ENCODE assay signal across 7 cellular contexts in the genomic region with DNA sequence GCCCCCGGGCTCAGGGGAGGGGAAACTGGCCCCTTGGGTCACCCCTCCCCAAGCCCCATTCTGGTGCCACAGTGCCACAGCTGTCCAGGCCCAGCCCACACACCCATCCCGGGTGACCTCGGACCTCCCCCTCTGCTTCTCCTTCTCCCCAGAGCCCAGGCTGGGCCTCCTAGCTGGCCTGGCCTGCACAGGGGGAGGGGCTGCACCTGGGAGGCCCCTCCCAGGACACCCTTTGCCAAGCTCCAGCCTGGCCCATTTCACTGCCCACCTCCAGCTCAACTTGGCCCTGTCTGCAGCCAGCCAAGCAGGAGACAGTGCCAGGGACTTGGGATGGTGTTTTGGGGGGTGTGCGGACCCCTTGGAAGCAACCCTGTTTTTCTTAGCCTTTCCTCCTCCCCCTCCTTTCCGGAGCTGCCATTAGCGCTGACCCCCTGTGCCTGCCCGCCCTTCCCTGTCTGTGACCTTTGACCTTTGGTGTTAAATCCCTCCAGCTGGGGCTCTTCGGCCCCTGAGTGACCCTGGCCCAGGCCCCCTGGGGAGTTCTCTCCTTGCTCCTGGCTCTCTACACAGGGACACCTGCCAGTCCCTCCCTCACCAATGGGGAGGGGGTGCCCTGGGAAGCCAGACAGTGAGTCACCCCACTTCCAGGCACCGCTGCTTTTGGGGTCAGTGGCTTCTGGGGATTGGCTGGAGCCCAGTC. TPM values are rescaled to one million over a fixed set of nuclear protein-coding genes. Genes with fewer than 3 reads are reported as not detected.
A peak's percentile ranks its signal among the peaks of the same experiment; 100 is the strongest.
DNase-seq lines count a peak whose midpoint lies in the region; ATAC-seq, FAIRE-seq and TF ChIP-seq lines count a peak whose summit lies in the region.

No MANE protein-coding gene starts in this region.

- TF ChIP-seq CTCF in IMR-90 (conservative IDR thresholded peaks at IDR 0.05; ENCODE audit: low read depth, low read length) = no peak
- TF ChIP-seq CTCF in GM12878 (IDR thresholded peaks at IDR 0.05 in 2 of 3, conservative IDR thresholded peaks at IDR 0.05 in 1 of 3; ENCODE audit: control insufficient read depth in 2 of 3, extremely low read depth in 1 of 3, insufficient read depth in 1 of 3, low read depth in 3 of 3, low read length in 3 of 3) = no peak
- TF ChIP-seq CTCF in thoracic aorta (IDR thresholded peaks at IDR 0.05) = no peak

- CTCF ChIA-PET in IMR-90 (lab: Yijun Ruan, JAX) (interaction anchor here (1.1 kb wide), 1 partner anchor 86 kb away, joined by 3 read pairs; no protein-coding TSS in a partner anchor), GM12878 (lab: Yijun Ruan, JAX) (interaction anchor here (0.6 to 2.6 kb wide), 5 partner anchors 8 to 35 kb away, joined by 3 to 12 read pairs (median 4); no protein-coding TSS in a partner anchor)

- H2BK120ac ChIP-seq in IMR-90 (ENCODE audit: low read depth, low read length) = no peak overlapping the region

- H4K91ac ChIP-seq in IMR-90 (ENCODE audit: insufficient read depth, low read depth, low read length) = 0 out of 2 replicates have a peak overlapping the region, but pooled peaks have one; percentile 12

- H4K5ac ChIP-seq in IMR-90 (ENCODE audit: low read depth, low read length) = no peak overlapping the region

- peak overlapping the region; percentile 74 for H3K4me3 ChIP-seq in IMR-90 (ENCODE audit: insufficient read depth, low read depth, low read length)
- H3K4me3 ChIP-seq in GM12878 = no peak overlapping the region
- peak overlapping the region; percentile 92 for H3K4me3 ChIP-seq in thoracic aorta

- POLR2A ChIA-PET in IMR-90 (lab: Charles Lee; ENCODE audit: unreplicated experiment) = no interaction called here
- POLR2A ChIA-PET in GM12878 (lab: Charles Lee) = interaction anchor here (3.9 kb wide), 1 partner anchor 10 kb away, joined by 17 read pairs; no protein-coding TSS in a partner anchor

- FAIRE-seq in GM12878 (lab: Jason Lieb, UNC) = no peak

- H3K4ac ChIP-seq in IMR-90 (ENCODE audit: low read depth, low read length) = peak overlapping the region; percentile 75

- H3K4me1 Mint-ChIP-seq in activated naive CD8-positive, alpha-beta T cell treated with anti-CD3 and anti-CD28 coated beads for 36 hours = peaks cover 11% of the 10 kb centered on the region

- H3K27ac Mint-ChIP-seq in activated naive CD8-positive, alpha-beta T cell treated with anti-CD3 and anti-CD28 coated beads for 36 hours = no peak overlapping the region

- H3K4me1 ChIP-seq in IMR-90 (ENCODE audit: control insufficient read depth, insufficient read depth, low read length) = peaks cover 22% of the 10 kb centered on the region
- H3K4me1 ChIP-seq in GM12878 (ENCODE audit: control insufficient read depth, insufficient read depth, low read length) = peaks cover 11% of the 10 kb centered on the region
- peaks cover 39 to 71% of the 10 kb centered on the region in 2 donors for H3K4me1 ChIP-seq in thoracic aorta (ENCODE audit: control insufficient read depth in 1 of 2, low read depth in 2 of 2)

- TF ChIP-seq EP300 in GM12878 (IDR thresholded peaks at IDR 0.05; ENCODE audit: borderline replicate concordance in 1 of 2, control insufficient read depth in 1 of 2, low read depth in 2 of 2, low read length in 2 of 2) = no peak

- TF ChIP-seq POLR2A in IMR-90 (IDR thresholded peaks at IDR 0.05; ENCODE audit: low read depth, low read length) = no peak
- no peak for TF ChIP-seq POLR2A in GM12878 (IDR thresholded peaks at IDR 0.05; ENCODE audit: low read depth, low read length)

- no peak overlapping the region for H3K56ac ChIP-seq in IMR-90 (ENCODE audit: extremely low read depth, insufficient read depth, low read length)

- no peak overlapping the region for H2BK15ac ChIP-seq in IMR-90 (ENCODE audit: low read depth, low read length)

- peak overlapping the region; percentile 55 for H3K27ac ChIP-seq in IMR-90 (ENCODE audit: insufficient read depth, low read length)
- no peak overlapping the region for H3K27ac ChIP-seq in GM12878 (ENCODE audit: control insufficient read depth, insufficient read depth)
- H3K27ac ChIP-seq in thoracic aorta = peak overlapping the region; percentile 93 to 94

- H3K14ac ChIP-seq in IMR-90 (replicated peaks; ENCODE audit: low read depth, low read length) = peak overlapping the region; percentile 45; the same call in 1 of the 2 replicates

- H3K36me3 ChIP-seq in IMR-90 (ENCODE audit: control insufficient read depth, insufficient read depth, low read length) (no peaks in the 10 kb centered on the region), GM12878 (ENCODE audit: control insufficient read depth in 2 of 2, insufficient read depth in 2 of 2, low read length in 1 of 2) (no peaks in the 10 kb centered on the region), thoracic aorta (no peaks in the 10 kb centered on the region)

- H2AK9ac ChIP-seq in IMR-90 (replicated peaks; ENCODE audit: low read depth, low read length, poor library complexity) = peak overlapping the region; percentile 97

- ATAC-seq in IMR-90 (ENCODE audit: low read depth) (no peak), GM12878 (no peak), thoracic aorta (ENCODE audit: insufficient number of reproducible peaks, low FRiP score, low read depth) (no peak), GM18909 (IDR thresholded peaks at IDR 0.05; ENCODE audit: poor library complexity, unreplicated experiment) (no peak)

- H3K27me3 ChIP-seq in IMR-90 (ENCODE audit: control insufficient read depth, insufficient read depth, low read length) (no peaks in the 10 kb centered on the region), GM12878 (replicated peaks in 1 of 2; ENCODE audit: control insufficient read depth in 2 of 2, insufficient read depth in 2 of 2, low read length in 1 of 2) (peaks cover 0 to 6% of the 10 kb centered on the region in 2 experiments; a peak in 1 of 4 replicates), thoracic aorta (replicated peaks; ENCODE audit: insufficient read depth) (no peaks in the 10 kb centered on the region)

- no peak overlapping the region for H3K4me3 Mint-ChIP-seq in activated naive CD8-positive, alpha-beta T cell treated with anti-CD3 and anti-CD28 coated beads for 36 hours

- H3K4me2 ChIP-seq in IMR-90 (ENCODE audit: low read depth, low read length) (peak overlapping the region; percentile 76), GM12878 (ENCODE audit: control insufficient read depth, insufficient read depth) (no peak overlapping the region)

- no peak for TF ChIP-seq RAD21 in IMR-90 (IDR thresholded peaks at IDR 0.05; ENCODE audit: low read length)
- TF ChIP-seq RAD21 in GM12878 (IDR thresholded peaks at IDR 0.05; ENCODE audit: insufficient read depth, low read depth, low read length) = no peak

- H4K20me1 ChIP-seq in IMR-90 (ENCODE audit: insufficient read depth, low read length) = peaks cover 62% of the 10 kb centered on the region
- H4K20me1 ChIP-seq in GM12878 (ENCODE audit: control insufficient read depth, insufficient read depth) = no peaks in the 10 kb centered on the region

- in situ Hi-C loops in IMR-90 (cut with MboI; ENCODE audit: low sequenced_read_pairs) = no loop called here
- in situ Hi-C loops in GM12878 (cut with MboI) = no loop called here

- H4K8ac ChIP-seq in IMR-90 (ENCODE audit: low read depth in 2 of 2, low read length in 2 of 2) = peak overlapping the region in 1 of 2 experiments; percentile 40; a peak in 1 of 4 replicates

- no peak for DNase-seq in IMR-90
- DNase-seq in GM12878 (ENCODE audit: low read depth, low spot score) = no peak
- peak; percentile 86 for DNase-seq in kidney tubule cell (ENCODE audit: low spot score)
- no peak for DNase-seq in thoracic aorta (ENCODE audit: low spot score)
- DNase-seq in activated naive CD8-positive, alpha-beta T cell treated with anti-CD3 and anti-CD28 coated beads for 36 hours = no peak
- no peak for DNase-seq in NCI-H345 (lab: John Stamatoyannopoulos, UW)

- H3K9me3 ChIP-seq in IMR-90 (ENCODE audit: control insufficient read depth, insufficient read depth, low read length) = no peaks in the 10 kb centered on the region
- H3K9me3 ChIP-seq in GM12878 (replicated peaks; ENCODE audit: control insufficient read depth, insufficient read depth, low read length) = no peaks in the 10 kb centered on the region
- no peaks in the 10 kb centered on the region for H3K9me3 ChIP-seq in thoracic aorta

- H3K23ac ChIP-seq in IMR-90 (ENCODE audit: low read depth, low read length) = peak overlapping the region; percentile 42; the same call in 1 of the 2 replicates

- peaks cover 30% of the 10 kb centered on the region for H3K27me3 Mint-ChIP-seq in activated naive CD8-positive, alpha-beta T cell treated with anti-CD3 and anti-CD28 coated beads for 36 hours

- peaks cover 6 to 63% of the 10 kb centered on the region in 2 experiments; a peak in 3 of 4 replicates for H3K79me1 ChIP-seq in IMR-90 (ENCODE audit: low read depth in 1 of 2, low read length in 2 of 2)

- BruUV-seq in IMR-90 (replicated peaks; lab: Mats Ljungman, UMichigan) (no TSS peak), GM12878 (replicated peaks; lab: Mats Ljungman, UMichigan) (no TSS peak)

- no peak overlapping the region for H2BK20ac ChIP-seq in IMR-90 (ENCODE audit: low read depth, low read length)

- H2AFZ ChIP-seq in IMR-90 (replicated peaks; ENCODE audit: low read length, poor library complexity) = peak overlapping the region; percentile 40
- H2AFZ ChIP-seq in GM12878 (ENCODE audit: control insufficient read depth, low read depth, low read length) = no peak overlapping the region

- H3K18ac ChIP-seq in IMR-90 (ENCODE audit: low read depth, low read length) = no peak overlapping the region

- H3K9ac ChIP-seq in IMR-90 (ENCODE audit: low read depth, low read length) (peak overlapping the region; percentile 68), GM12878 (ENCODE audit: control insufficient read depth, insufficient read depth, low read length) (no peak overlapping the region)

- H3K9me3 Mint-ChIP-seq in activated naive CD8-positive, alpha-beta T cell treated with anti-CD3 and anti-CD28 coated beads for 36 hours = no peaks in the 10 kb centered on the region

- no peaks in the 10 kb centered on the region for H3K79me2 ChIP-seq in GM12878 (ENCODE audit: control insufficient read depth, insufficient read depth, low read length)

- intact Hi-C loops in IMR-90 (cut with micrococcal nuclease) = loop anchor here (5.0 kb wide), 1 partner anchor 45 kb away; a partner anchor contains a TSS
- intact Hi-C loops in GM12878 (cut with micrococcal nuclease; ENCODE audit: unreplicated experiment) = no loop called here

- SMC1A ChIA-PET in GM12878 (lab: Charles Lee; ENCODE audit: uncharacterized antibody, unreplicated experiment) = no interaction called here

- dilution Hi-C loops in IMR-90 (cut with HindIII; ENCODE audit: low sequenced_read_pairs, unreplicated experiment) = no loop called here

- H3K36me3 Mint-ChIP-seq in activated naive CD8-positive, alpha-beta T cell treated with anti-CD3 and anti-CD28 coated beads for 36 hours = no peaks in the 10 kb centered on the region

- peaks cover 12% of the 10 kb centered on the region for H3K9me1 ChIP-seq in IMR-90 (ENCODE audit: insufficient read depth, low read length)

- 10% methylated on average over 2 of the region's 9 CpGs; no CpG with 5 or more reads in 1 of the 2 experiments for WGBS in IMR-90 (ENCODE audit: extremely low coverage in 2 of 2, insufficient read length in 1 of 2), 2 experiments
- 68% methylated on average over 9 of the region's 9 CpGs for WGBS in GM12878 (ENCODE audit: insufficient coverage, insufficient replicate concordance, low lambda C conversion rate, missing lambda C conversion rate)

- RAD21 ChIA-PET in GM12878 (lab: Charles Lee; ENCODE audit: unreplicated experiment) = no interaction called here

- H2BK5ac ChIP-seq in IMR-90 (ENCODE audit: low read depth, low read length, poor library complexity, severe bottlenecking) = peak overlapping the region; percentile 54

- peak overlapping the region; percentile 63; the same call in 1 of the 2 replicates for H2AK5ac ChIP-seq in IMR-90 (ENCODE audit: low read depth, low read length)

RNA-seq across cellular contexts. Expression of a gene that starts 1.8 kb away (rescaled TPM):
- total RNA-seq in IMR-90 (2012; rRNA removed) (0.36 and 0.56 TPM in 2 replicates), GM12878 (2014; rRNA removed) (0.06 TPM in 1 of 2 replicates, not detected in the other), GM12878 (2014; rRNA removed; fragmentation: Illumina TruSeq; extraction: Trizol) (not detected in 2 replicates), GM12878 (2021) (0.51 and 0.61 TPM in 2 replicates), thoracic aorta (10 to 100 TPM; 19.5 to 32.9 TPM)
- polyA plus RNA-seq in IMR-90 (2012; rRNA removed) (8.4 and 9.0 TPM in 2 replicates), GM12878 (2011; rRNA removed) (0.37 and 0.64 TPM in 2 replicates), GM12878 (2014; fragmentation: Illumina TruSeq; extraction: Trizol) (0.03 TPM in 1 of 2 replicates, not detected in the other), GM12878 (2014; fragmentation: Nextera tagmentation; extraction: Ambion mirVana) (not detected), GM12878 (2014; rRNA removed) (0.14 and 0.25 TPM in 2 replicates), GM12878 (2016; fragmentation: Nextera tagmentation; extraction: Ambion mirVana) (under 1 TPM in 1 of 2 experiments, not detected in 1; 0.21 TPM)
- 6.1 and 12.6 TPM in 2 replicates for polyA plus RNA-seq in IMR-90 (2012; cell fraction: cytosol; rRNA removed)
- polyA plus RNA-seq in IMR-90 (2012; cell fraction: nucleus; rRNA removed; ENCODE audit: low replicate concordance) = 15.5 and 36.4 TPM in 2 replicates
- total RNA-seq in GM12878 (2013; cell fraction: nucleolus; rRNA removed) = 1.1 and 1.2 TPM in 2 replicates
- 0.16 TPM for polyA plus RNA-seq in GM12878 (2011; ENCODE audit: low read depth)
- polyA plus RNA-seq in GM12878 (2011; cell fraction: cytosol; rRNA removed) = 1.1 and 1.5 TPM in 2 replicates
- 5.1 and 6.2 TPM in 2 replicates for polyA plus RNA-seq in GM12878 (2011; cell fraction: nucleus; rRNA removed)
- 0.67 and 0.83 TPM in 2 replicates for polyA plus RNA-seq in GM12878 (2012)
- polyA minus RNA-seq in GM12878 (2011; rRNA and poly(A)+ RNA removed) = 0.88 and 2.1 TPM in 2 replicates
- 2.7 and 3.5 TPM in 2 replicates for polyA minus RNA-seq in GM12878 (2011; cell fraction: cytosol; rRNA and poly(A)+ RNA removed)
- 0.73 and 1.6 TPM in 2 replicates for polyA minus RNA-seq in GM12878 (2011; cell fraction: nucleus; rRNA and poly(A)+ RNA removed)
- total RNA-seq in activated naive CD8-positive, alpha-beta T cell treated with anti-CD3 and anti-CD28 coated beads for 36 hours = under 1 TPM; 0.08 to 0.16 TPM

RNA-seq across cellular contexts. Expression of a gene that starts 33.5 kb away (rescaled TPM):
- 17.9 and 25.6 TPM in 2 replicates for total RNA-seq in IMR-90 (2012; rRNA removed)
- polyA plus RNA-seq in IMR-90 (2012; rRNA removed) = 48.4 and 69.5 TPM in 2 replicates
- polyA plus RNA-seq in IMR-90 (2012; cell fraction: cytosol; rRNA removed) = 84.0 and 105 TPM in 2 replicates
- 70.0 and 101 TPM in 2 replicates for polyA plus RNA-seq in IMR-90 (2012; cell fraction: nucleus; rRNA removed; ENCODE audit: low replicate concordance)
- total RNA-seq in GM12878 (2013; cell fraction: nucleolus; rRNA removed) = 21.2 and 24.9 TPM in 2 replicates
- total RNA-seq in GM12878 (2014; rRNA removed) = 50.2 and 55.4 TPM in 2 replicates
- total RNA-seq in GM12878 (2014; rRNA removed; fragmentation: Illumina TruSeq; extraction: Trizol) = 17.8 and 18.5 TPM in 2 replicates
- 54.9 and 61.6 TPM in 2 replicates for total RNA-seq in GM12878 (2021)
- polyA plus RNA-seq in GM12878 (2011; ENCODE audit: low read depth) = 39.3 TPM
- polyA plus RNA-seq in GM12878 (2011; rRNA removed) = 22.5 and 32.8 TPM in 2 replicates
- 58.1 and 79.3 TPM in 2 replicates for polyA plus RNA-seq in GM12878 (2011; cell fraction: cytosol; rRNA removed)
- 47.2 and 67.5 TPM in 2 replicates for polyA plus RNA-seq in GM12878 (2011; cell fraction: nucleus; rRNA removed)
- 37.2 and 40.1 TPM in 2 replicates for polyA plus RNA-seq in GM12878 (2012)
- 8.4 and 20.7 TPM in 2 replicates for polyA plus RNA-seq in GM12878 (2014; fragmentation: Illumina TruSeq; extraction: Trizol)
- 10 to 100 TPM; 20.8 to 48.1 TPM for polyA plus RNA-seq in GM12878 (2014; fragmentation: Nextera tagmentation; extraction: Ambion mirVana)
- polyA plus RNA-seq in GM12878 (2014; rRNA removed) = 94.3 and 100 TPM in 2 replicates
- 10 to 100 TPM; 72.8 to 78.7 TPM for polyA plus RNA-seq in GM12878 (2016; fragmentation: Nextera tagmentation; extraction: Ambion mirVana)
- polyA minus RNA-seq in GM12878 (2011; rRNA and poly(A)+ RNA removed) = 8.5 and 14.6 TPM in 2 replicates
- 7.2 and 14.3 TPM in 2 replicates for polyA minus RNA-seq in GM12878 (2011; cell fraction: cytosol; rRNA and poly(A)+ RNA removed)
- 5.3 and 10.8 TPM in 2 replicates for polyA minus RNA-seq in GM12878 (2011; cell fraction: nucleus; rRNA and poly(A)+ RNA removed)
- 10 to 100 TPM; 18.4 to 21.1 TPM for total RNA-seq in thoracic aorta
- 10 to 100 TPM; 73.0 to 73.9 TPM for total RNA-seq in activated naive CD8-positive, alpha-beta T cell treated with anti-CD3 and anti-CD28 coated beads for 36 hours

RNA-seq across cellular contexts. Expression of a gene that starts 44.8 kb away (rescaled TPM):
- total RNA-seq in IMR-90 (2012; rRNA removed) = 7.3 and 7.8 TPM in 2 replicates
- polyA plus RNA-seq in IMR-90 (2012; rRNA removed) = 5.6 and 7.0 TPM in 2 replicates
- polyA plus RNA-seq in IMR-90 (2012; cell fraction: cytosol; rRNA removed) = 3.0 and 5.3 TPM in 2 replicates
- polyA plus RNA-seq in IMR-90 (2012; cell fraction: nucleus; rRNA removed; ENCODE audit: low replicate concordance) = 6.5 and 10.4 TPM in 2 replicates
- total RNA-seq in GM12878 (2013; cell fraction: nucleolus; rRNA removed) = 10.7 and 12.2 TPM in 2 replicates
- 14.8 and 19.9 TPM in 2 replicates for total RNA-seq in GM12878 (2014; rRNA removed)
- total RNA-seq in GM12878 (2014; rRNA removed; fragmentation: Illumina TruSeq; extraction: Trizol) = 10.0 and 11.9 TPM in 2 replicates
- 25.2 and 26.0 TPM in 2 replicates for total RNA-seq in GM12878 (2021)
- polyA plus RNA-seq in GM12878 (2011; ENCODE audit: low read depth) = 3.7 TPM
- 3.0 and 9.8 TPM in 2 replicates for polyA plus RNA-seq in GM12878 (2011; rRNA removed)
- polyA plus RNA-seq in GM12878 (2011; cell fraction: cytosol; rRNA removed) = 6.1 and 10.7 TPM in 2 replicates
- polyA plus RNA-seq in GM12878 (2011; cell fraction: nucleus; rRNA removed) = 13.3 and 20.0 TPM in 2 replicates
- 9.6 and 10.1 TPM in 2 replicates for polyA plus RNA-seq in GM12878 (2012)
- polyA plus RNA-seq in GM12878 (2014; fragmentation: Illumina TruSeq; extraction: Trizol) = 2.8 and 7.0 TPM in 2 replicates
- under 1 TPM; 0.14 to 0.27 TPM for polyA plus RNA-seq in GM12878 (2014; fragmentation: Nextera tagmentation; extraction: Ambion mirVana)
- 18.2 and 24.8 TPM in 2 replicates for polyA plus RNA-seq in GM12878 (2014; rRNA removed)
- polyA plus RNA-seq in GM12878 (2016; fragmentation: Nextera tagmentation; extraction: Ambion mirVana) = 1 to 10 TPM; 4.2 to 4.7 TPM
- 19.7 and 30.8 TPM in 2 replicates for polyA minus RNA-seq in GM12878 (2011; rRNA and poly(A)+ RNA removed)
- 9.9 and 13.9 TPM in 2 replicates for polyA minus RNA-seq in GM12878 (2011; cell fraction: cytosol; rRNA and poly(A)+ RNA removed)
- 6.2 and 10.3 TPM in 2 replicates for polyA minus RNA-seq in GM12878 (2011; cell fraction: nucleus; rRNA and poly(A)+ RNA removed)
- total RNA-seq in thoracic aorta = 1 to 10 TPM; 3.5 to 7.6 TPM
- 10 to 100 TPM; 44.2 to 44.9 TPM for total RNA-seq in activated naive CD8-positive, alpha-beta T cell treated with anti-CD3 and anti-CD28 coated beads for 36 hours

RNA-seq across cellular contexts. Expression of a gene that starts 54.0 kb away (rescaled TPM):
- total RNA-seq in IMR-90 (2012; rRNA removed) (9.3 and 10.3 TPM in 2 replicates), GM12878 (2014; rRNA removed) (not detected in 2 replicates), GM12878 (2014; rRNA removed; fragmentation: Illumina TruSeq; extraction: Trizol) (not detected in 2 replicates), GM12878 (2021) (0.10 TPM in 1 of 2 replicates, not detected in the other), thoracic aorta (100 to 1,000 TPM; 197 to 217 TPM)
- polyA plus RNA-seq in IMR-90 (2012; rRNA removed) (83.8 and 87.2 TPM in 2 replicates), GM12878 (2011; rRNA removed) (not detected in 2 replicates), GM12878 (2014; fragmentation: Illumina TruSeq; extraction: Trizol) (not detected in 2 replicates), GM12878 (2014; fragmentation: Nextera tagmentation; extraction: Ambion mirVana) (under 1 TPM in 1 of 2 experiments, not detected in 1; 0.02 TPM), GM12878 (2014; rRNA removed) (not detected in 2 replicates), GM12878 (2016; fragmentation: Nextera tagmentation; extraction: Ambion mirVana) (under 1 TPM; 0.18 to 0.19 TPM)
- polyA plus RNA-seq in IMR-90 (2012; cell fraction: cytosol; rRNA removed) = 83.6 and 183 TPM in 2 replicates
- 42.8 and 134 TPM in 2 replicates for polyA plus RNA-seq in IMR-90 (2012; cell fraction: nucleus; rRNA removed; ENCODE audit: low replicate concordance)
- not detected in 2 replicates for total RNA-seq in GM12878 (2013; cell fraction: nucleolus; rRNA removed)
- 0.08 TPM for polyA plus RNA-seq in GM12878 (2011; ENCODE audit: low read depth)
- not detected in 2 replicates for polyA plus RNA-seq in GM12878 (2011; cell fraction: cytosol; rRNA removed)
- not detected in 2 replicates for polyA plus RNA-seq in GM12878 (2011; cell fraction: nucleus; rRNA removed)
- 0.24 and 0.27 TPM in 2 replicates for polyA plus RNA-seq in GM12878 (2012)
- not detected in 2 replicates for polyA minus RNA-seq in GM12878 (2011; rRNA and poly(A)+ RNA removed)
- polyA minus RNA-seq in GM12878 (2011; cell fraction: cytosol; rRNA and poly(A)+ RNA removed) = not detected in 2 replicates
- polyA minus RNA-seq in GM12878 (2011; cell fraction: nucleus; rRNA and poly(A)+ RNA removed) = not detected in 2 replicates
- total RNA-seq in activated naive CD8-positive, alpha-beta T cell treated with anti-CD3 and anti-CD28 coated beads for 36 hours = under 1 TPM in 1 of 2 experiments, not detected in 1; 0.08 TPM

Comparison
In these comparisons a context has a peak if more than half of its experiments do, and no peak if none do; other contexts are left out.
1. RNA of a gene that starts 1.8 kb away (total RNA-seq): 19.5 to 32.9 TPM in thoracic aorta; 0.36 to 0.56 TPM in IMR-90, 0.08 to 0.16 TPM in activated naive CD8-positive, alpha-beta T cell treated with anti-CD3 and anti-CD28 coated beads for 36 hours and 0.06 to 1.2 TPM in GM12878; every median in the first group is over 4 times any median in the second.